ENCODE assay signal across 8 cellular contexts in the genomic region with DNA sequence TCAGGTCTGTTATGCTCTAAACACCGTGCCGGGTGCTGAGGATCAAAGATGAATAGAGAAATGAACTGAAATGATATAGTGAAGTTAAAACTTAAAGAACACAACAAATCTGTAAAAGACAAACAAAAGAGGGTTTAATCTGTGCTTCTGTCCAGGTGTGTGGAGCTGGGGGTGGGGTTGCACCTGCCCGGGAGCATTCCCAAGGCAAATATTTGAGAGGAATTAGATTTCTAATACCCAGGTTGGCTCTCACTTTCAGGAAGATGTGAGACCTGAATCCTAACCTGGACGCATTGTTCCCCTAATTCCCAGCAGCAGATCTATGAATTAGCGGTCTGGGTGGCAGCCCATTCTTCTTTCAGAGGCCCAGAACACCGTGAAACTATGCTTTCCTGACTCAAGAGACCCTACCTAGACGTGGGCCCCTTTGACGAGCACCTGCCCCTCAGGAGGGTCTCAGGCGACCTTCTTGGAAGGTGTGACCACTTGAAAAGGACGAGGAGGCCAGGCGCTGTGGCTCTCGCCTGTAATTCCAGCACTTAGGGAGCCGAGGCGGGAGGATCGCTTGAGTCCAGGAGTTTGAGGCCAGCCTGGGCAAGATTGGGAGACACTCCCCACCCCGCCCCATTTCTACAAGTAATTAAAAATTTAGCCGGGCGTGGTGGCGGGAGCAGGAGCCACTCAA. TPM values are rescaled to one million over a fixed set of nuclear protein-coding genes. Genes with fewer than 3 reads are reported as not detected.
DNase-seq lines count a peak whose midpoint lies in the region; ATAC-seq and TF ChIP-seq lines count a peak whose summit lies in the region.

No MANE protein-coding gene starts in this region.

- TF ChIP-seq CTCF in heart left ventricle (IDR thresholded peaks at IDR 0.05) (no peak), astrocyte of the cerebellum (IDR thresholded peaks at IDR 0.05; ENCODE audit: low read depth, low read length, missing control alignments) (no peak), lung (IDR thresholded peaks at IDR 0.05; ENCODE audit: control extremely low read depth, extremely low read depth) (no peak), vagina (IDR thresholded peaks at IDR 0.05) (no peak)

- peaks cover 0 to 24% (median 14%) of the 10 kb centered on the region in 12 donors for H3K4me1 ChIP-seq in heart left ventricle
- peaks cover 2 to 9% of the 10 kb centered on the region in 2 donors for H3K4me1 ChIP-seq in lung (ENCODE audit: control insufficient read depth in 2 of 2, insufficient read depth in 2 of 2, low read length in 2 of 2)
- H3K4me1 ChIP-seq in vagina, result peaks cover 18% of the 10 kb centered on the region

- TF ChIP-seq POLR2A in heart left ventricle (IDR thresholded peaks at IDR 0.05), result no peak
- TF ChIP-seq POLR2A in vagina (IDR thresholded peaks at IDR 0.05), result no peak

- peak in 1 of 5 donors; percentile 55 for DNase-seq in heart left ventricle
- DNase-seq in cardiac septum (ENCODE audit: low spot score), result no peak
- no peak for DNase-seq in astrocyte of the cerebellum (ENCODE audit: low read depth)
- DNase-seq in lung (ENCODE audit: low spot score), result peak; percentile 70
- DNase-seq in vagina (ENCODE audit: extremely low spot score in 2 of 2), result no peak
- DNase-seq in dermis blood vessel endothelial cell, result no peak
- DNase-seq in epidermal melanocyte (ENCODE audit: insufficient read length, low spot score), result no peak
- DNase-seq in medulla oblongata (ENCODE audit: extremely low spot score), result no peak

- H3K27ac ChIP-seq in heart left ventricle, result peak overlapping the region in 11 of 12 donors; percentile 91 to 99 (median 95)
- H3K27ac ChIP-seq in lung (ENCODE audit: low read depth in 1 of 2, low read length in 1 of 2), result peak overlapping the region; percentile 92 to 95
- peak overlapping the region; percentile 92 for H3K27ac ChIP-seq in vagina

- 33 to 39% (median 38%) methylated on average over 18 to 19 of the region's 19 CpGs for WGBS in heart left ventricle, 4 donors
- 29 to 42% methylated on average over 19 of the region's 19 CpGs for WGBS in lung, 2 donors

- H3K4me3 ChIP-seq in heart left ventricle (peak overlapping the region; percentile 54 to 98 (median 74)), astrocyte of the cerebellum (ENCODE audit: low read depth, low read length) (peak overlapping the region; percentile 60), lung (peak overlapping the region; percentile 46), vagina (peak overlapping the region; percentile 83 to 91)

- ATAC-seq in heart left ventricle, result no peak
- no peak for ATAC-seq in lung (ENCODE audit: insufficient read depth, low FRiP score)

- H3K9me3 ChIP-seq in heart left ventricle (no peaks in the 10 kb centered on the region), lung (ENCODE audit: control insufficient read depth in 2 of 2, insufficient read depth in 1 of 2, low read length in 1 of 2) (no peaks in the 10 kb centered on the region), vagina (no peaks in the 10 kb centered on the region)

- H3K27me3 ChIP-seq in heart left ventricle (no peaks in the 10 kb centered on the region), lung (ENCODE audit: control insufficient read depth, insufficient read depth) (no peaks in the 10 kb centered on the region), vagina (no peaks in the 10 kb centered on the region)

- in situ Hi-C loops in astrocyte of the cerebellum (cut with HindIII; ENCODE audit: low sequenced_read_pairs), result no loop called here

- H3K36me3 ChIP-seq in heart left ventricle (no peaks in the 10 kb centered on the region), lung (ENCODE audit: control insufficient read depth in 2 of 2, insufficient read depth in 2 of 2, low read length in 2 of 2) (no peaks in the 10 kb centered on the region), vagina (no peaks in the 10 kb centered on the region)

- intact Hi-C loops in heart left ventricle (cut with DNase I) (loop anchor here in 5 of 10 donors (2.0 to 5.0 kb wide), 3 partner anchors 35 to 40 kb away; a partner anchor contains a TSS), cardiac septum (cut with DNase I) (no loop called here), vagina (cut with DNase I) (no loop called here)

RNA-seq across cellular contexts. Expression of a gene that starts 0.7 kb away (rescaled TPM):
- total RNA-seq in heart left ventricle, result 10 to 100 TPM; 22.3 to 33.6 (median 27.1) TPM
- polyA plus RNA-seq in heart left ventricle, result 10 to 100 TPM; 36.3 to 54.2 TPM
- total RNA-seq in cardiac septum, result 23.7 TPM
- 10 to 100 TPM; 15.5 to 31.6 TPM for total RNA-seq in lung
- polyA plus RNA-seq in lung, result 10 to 100 TPM; 39.1 to 60.1 TPM
- total RNA-seq in vagina, result 19.4 TPM
- total RNA-seq in dermis blood vessel endothelial cell, result 9.5 and 13.4 TPM in 2 replicates

RNA-seq across cellular contexts. Expression of a gene that starts 7.4 kb away (rescaled TPM):
- total RNA-seq in heart left ventricle (1 to 10 TPM in 8 of 9 donors, under 1 TPM in 1; 0.52 to 7.5 (median 2.1) TPM), cardiac septum (4.0 TPM), lung (10 to 100 TPM in 1 of 2 donors, 1 to 10 TPM in 1; 1.2 to 11.7 TPM), vagina (8.3 TPM), dermis blood vessel endothelial cell (0.51 and 0.84 TPM in 2 replicates)
- polyA plus RNA-seq in heart left ventricle (1 to 10 TPM; 2.2 to 3.9 TPM), lung (1 to 10 TPM; 5.5 to 9.4 TPM)

RNA-seq across cellular contexts. Expression of a gene that starts 22.2 kb away (rescaled TPM):
- total RNA-seq in heart left ventricle, result 10 to 100 TPM; 14.3 to 40.5 (median 18.2) TPM
- 10 to 100 TPM; 11.9 to 15.8 TPM for polyA plus RNA-seq in heart left ventricle
- 18.3 TPM for total RNA-seq in cardiac septum
- 10 to 100 TPM; 29.7 to 30.8 TPM for total RNA-seq in lung
- polyA plus RNA-seq in lung, result 10 to 100 TPM; 10.1 to 17.2 TPM
- total RNA-seq in vagina, result 17.2 TPM
- 24.7 and 30.6 TPM in 2 replicates for total RNA-seq in dermis blood vessel endothelial cell

RNA-seq across cellular contexts. Expression of a gene that starts 38.7 kb away (rescaled TPM):
- total RNA-seq in heart left ventricle (10 to 100 TPM in 7 of 9 donors, 1 to 10 TPM in 2; 7.7 to 23.8 (median 14.1) TPM), cardiac septum (11.2 TPM), lung (10 to 100 TPM; 20.1 to 47.6 TPM), vagina (36.3 TPM), dermis blood vessel endothelial cell (21.8 and 42.3 TPM in 2 replicates)
- polyA plus RNA-seq in heart left ventricle (10 to 100 TPM in 1 of 2 donors, 1 to 10 TPM in 1; 6.1 to 11.8 TPM), lung (10 to 100 TPM; 14.0 to 15.3 TPM)

RNA-seq across cellular contexts. Expression of a gene that starts 39.9 kb away (rescaled TPM):
- total RNA-seq in heart left ventricle, result 10 to 100 TPM in 7 of 9 donors, 1 to 10 TPM in 2; 4.6 to 24.4 (median 12.1) TPM
- 10 to 100 TPM in 1 of 2 donors, 1 to 10 TPM in 1; 7.9 to 13.3 TPM for polyA plus RNA-seq in heart left ventricle
- total RNA-seq in cardiac septum, result 13.4 TPM
- 10 to 100 TPM; 27.7 to 45.3 TPM for total RNA-seq in lung
- 10 to 100 TPM; 19.1 to 26.5 TPM for polyA plus RNA-seq in lung
- 33.9 TPM for total RNA-seq in vagina
- 8.2 and 9.0 TPM in 2 replicates for total RNA-seq in dermis blood vessel endothelial cell
